Comparison of ENCODE assay signal across 1 cellular context in genomic region chr1:157961805-157962762, GRCh38.
A peak's percentile ranks its signal among the peaks of the same experiment; 100 is the strongest.
TF ChIP-seq lines count a peak whose summit lies in the region.

No MANE protein-coding gene starts in this region.

TF ChIP-seq in SK-N-SH, 30 proteins besides CTCF, POLR2A, EP300 and RAD21 (continued from another document):
- no peak for TF ChIP-seq REST (IDR thresholded peaks at IDR 0.05; ENCODE audit: low read depth, low read length)
- TF ChIP-seq FOSL2 (IDR thresholded peaks at IDR 0.05; ENCODE audit: borderline replicate concordance, low read depth): peak; percentile 57; the same call in 1 of the 2 replicates
- no peak for TF ChIP-seq RCOR1 (IDR thresholded peaks at IDR 0.05; ENCODE audit: low read length)
- TF ChIP-seq RFX5 (IDR thresholded peaks at IDR 0.05; ENCODE audit: low read length): no peak
- no peak for TF ChIP-seq SMC3 (IDR thresholded peaks at IDR 0.05; ENCODE audit: low read depth, low read length)
- no peak for TF ChIP-seq EZH2phosphoT487 (IDR thresholded peaks at IDR 0.05; ENCODE audit: borderline replicate concordance, low read depth)
- TF ChIP-seq RXRA (IDR thresholded peaks at IDR 0.05; ENCODE audit: borderline replicate concordance, low read depth): no peak
- TF ChIP-seq TCF12 (IDR thresholded peaks at IDR 0.05): peak; percentile 53; the same call in 1 of the 2 replicates
- peak; percentile 75 for TF ChIP-seq PBX3 (IDR thresholded peaks at IDR 0.05)
- peak; percentile 59 for TF ChIP-seq JUND (IDR thresholded peaks at IDR 0.05)
- TF ChIP-seq FOXJ3 (CRISPR knock-in tag; IDR thresholded peaks at IDR 0.05): no peak
- TF ChIP-seq MAX (IDR thresholded peaks at IDR 0.05; ENCODE audit: low read depth): peak; percentile 42; the same call in 1 of the 2 replicates
- TF ChIP-seq MXI1 (IDR thresholded peaks at IDR 0.05; ENCODE audit: low read depth, low read length): no peak
TF ChIP-seq in SK-N-SH: peak in this region for 5.
